ENCODE assay signal across 15 cellular contexts in the genomic region with DNA sequence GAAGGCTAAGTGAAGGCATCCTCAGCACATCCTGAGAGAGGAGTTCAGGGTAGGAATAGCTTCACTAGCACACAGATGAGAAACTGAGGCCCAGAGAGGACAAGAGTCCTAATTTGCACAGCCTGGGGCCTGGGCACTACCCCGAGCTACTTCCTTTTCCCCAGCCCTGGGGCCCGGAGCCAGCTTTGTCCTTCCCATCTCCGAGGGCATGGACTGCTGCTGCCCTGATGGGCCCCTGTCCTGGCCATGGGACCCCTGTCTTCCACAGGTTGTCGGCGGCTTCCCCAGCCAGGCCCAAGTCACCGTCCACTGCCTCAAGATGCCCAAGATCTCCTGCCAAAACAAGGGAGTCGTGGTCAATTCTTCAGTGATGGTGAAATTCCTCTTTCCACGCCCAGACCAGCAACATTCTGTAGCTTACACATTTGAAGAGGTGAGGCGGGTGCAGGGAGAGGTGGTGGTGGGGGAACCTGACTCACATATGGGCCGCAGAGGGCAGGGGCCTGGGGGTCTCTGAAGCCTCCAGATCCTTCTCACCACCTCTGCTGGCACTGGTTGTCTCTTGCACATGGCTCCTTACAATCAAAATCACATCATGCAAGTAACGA. TPM values are rescaled to one million over a fixed set of nuclear protein-coding genes. Genes with fewer than 3 reads are reported as not detected.
"Had no signal": no experiment of that assay in that cellular context is flagged by ENCODE, and none has a peak within 500 bp of the region (broad histone marks: within the 10 kb centered on the region; RNA-seq: fewer than 3 reads in every experiment).

No MANE protein-coding gene starts in this region.

- H3K9me3 ChIP-seq: colonic mucosa, transverse colon had no signal

- H3K4me3 ChIP-seq: colonic mucosa, transverse colon had no signal

- H3K36me3 Mint-ChIP-seq: WTC11 had no signal

- H3K27ac Mint-ChIP-seq: activated CD8-positive, alpha-beta T cell treated with anti-CD3 and anti-CD28 coated beads for 36 hours; WTC11 had no signal

- H3K4me3 Mint-ChIP-seq: activated CD8-positive, alpha-beta T cell treated with anti-CD3 and anti-CD28 coated beads for 36 hours; activated naive CD8-positive, alpha-beta T cell treated with anti-CD3 and anti-CD28 coated beads, Interleukin-2, amount 10 ng/mL, durations not matched to agents 7 days and 5 days; WTC11 had no signal

- H3K36me3 ChIP-seq: colonic mucosa, transverse colon had no signal

- H3K27me3 ChIP-seq: colonic mucosa, transverse colon had no signal

- ATAC-seq: activated CD8-positive, alpha-beta T cell treated with anti-CD3 and anti-CD28 coated beads for 36 hours; esophagus mucosa; left lobe of liver; WTC11 had no signal

- DNase-seq: activated CD4-positive, alpha-beta T cell treated with anti-CD3 and anti-CD28 coated beads for 48 hours; activated CD8-positive, alpha-beta memory T cell treated with anti-CD3 and anti-CD28 coated beads, Interleukin-2, amount 50 U/mL, for 4 hours; activated CD8-positive, alpha-beta T cell treated with anti-CD3 and anti-CD28 coated beads for 36 hours; activated effector memory CD4-positive, alpha-beta T cell treated with anti-CD3 and anti-CD28 coated beads, Interleukin-2, amount 50 U/mL, for 16 hours; activated naive CD8-positive, alpha-beta T cell treated with anti-CD3 and anti-CD28 coated beads, Interleukin-2, amount 10 ng/mL, durations not matched to agents 7 days and 5 days; activated T-cell treated with anti-CD3 and anti-CD28 coated beads, Interleukin-2, amount 50 U/mL, for 48 hours; colonic mucosa; islet precursor cell; retina; stimulated activated naive CD4-positive, alpha-beta T cell; T-helper 2 cell; transverse colon had no signal

- H3K27me3 Mint-ChIP-seq: activated CD8-positive, alpha-beta T cell treated with anti-CD3 and anti-CD28 coated beads for 36 hours; activated naive CD8-positive, alpha-beta T cell treated with anti-CD3 and anti-CD28 coated beads, Interleukin-2, amount 10 ng/mL, durations not matched to agents 7 days and 5 days had no signal

- H3K9me3 Mint-ChIP-seq: activated CD8-positive, alpha-beta T cell treated with anti-CD3 and anti-CD28 coated beads for 36 hours; activated naive CD8-positive, alpha-beta T cell treated with anti-CD3 and anti-CD28 coated beads, Interleukin-2, amount 10 ng/mL, durations not matched to agents 7 days and 5 days had no signal

- H3K27ac ChIP-seq: colonic mucosa, transverse colon had no signal

RNA-seq across cellular contexts. Expression of gene CETP, which starts 16.2 kb away (rescaled TPM):
- total RNA-seq: activated CD8-positive, alpha-beta T cell treated with anti-CD3 and anti-CD28 coated beads for 36 hours; activated naive CD8-positive, alpha-beta T cell treated with anti-CD3 and anti-CD28 coated beads, Interleukin-2, amount 10 ng/mL, durations not matched to agents 7 days and 5 days; colonic mucosa; esophagus mucosa; WTC11 had no signal
